In the genomic region with DNA sequence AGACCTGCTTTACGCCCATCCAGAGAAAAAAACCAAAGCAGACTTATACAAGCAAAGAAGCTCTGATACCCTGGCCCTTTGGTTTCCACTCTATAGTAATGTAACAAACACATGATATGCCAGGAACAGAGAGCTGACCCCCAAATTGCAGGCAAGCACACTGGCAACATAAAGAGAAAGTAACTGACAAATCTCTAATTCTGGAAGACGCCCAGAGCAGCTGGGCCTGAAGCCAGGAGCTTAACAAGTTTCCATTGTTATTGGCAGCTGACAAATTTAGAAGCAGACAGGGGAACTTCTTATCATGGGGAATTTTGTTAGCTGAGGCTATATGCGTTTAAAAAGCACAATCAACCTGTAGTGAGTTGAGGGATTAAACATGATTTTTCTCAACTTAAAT, we compare ENCODE assay signal across 8 cellular contexts.
DNase-seq lines count a peak whose midpoint lies in the region; ATAC-seq, FAIRE-seq and TF ChIP-seq lines count a peak whose summit lies in the region.

No MANE protein-coding gene starts in this region.

- H3K4me3 ChIP-seq in breast epithelium: no peak overlapping the region

- H3K4me1 ChIP-seq in breast epithelium: no peaks in the 10 kb centered on the region

- DNase-seq in NCI-H524 (lab: John Stamatoyannopoulos, UW) (peak; percentile 42 to 46), NCI-H524 treated with DMSO at 0.1 percent for 48 hours (lab: John Stamatoyannopoulos, UW) (no peak), breast epithelium (ENCODE audit: low spot score in 2 of 2) (peak; percentile 44 to 57), left lobe of liver (ENCODE audit: low spot score) (peak; percentile 59), urothelium cell line (ENCODE audit: low spot score) (peak; percentile 21), NOMO-1 treated with dmso at 0.1 percent for 144 hours (lab: John Stamatoyannopoulos, UW; ENCODE audit: unreplicated experiment) (no peak)
- DNase-seq in activated CD4-positive, alpha-beta T cell treated with anti-CD3 and anti-CD28 coated beads for 4 hours: no peak

- peak; percentile 65 for ATAC-seq in left lobe of liver
- ATAC-seq in HG02759 (IDR thresholded peaks at IDR 0.05; ENCODE audit: unreplicated experiment): no peak

- no peaks in the 10 kb centered on the region for H3K9me3 ChIP-seq in breast epithelium

- H3K36me3 ChIP-seq in breast epithelium: no peaks in the 10 kb centered on the region

- TF ChIP-seq CTCF in breast epithelium (IDR thresholded peaks at IDR 0.05): no peak

- FAIRE-seq in urothelium cell line (lab: Jason Lieb, UNC): no peak

- intact Hi-C loops in breast epithelium (cut with DNase I; ENCODE audit: low total_unique reads): no loop called here

- TF ChIP-seq POLR2A in breast epithelium (IDR thresholded peaks at IDR 0.05): no peak

- peak overlapping the region in 1 of 2 donors; percentile 14 for H3K27ac ChIP-seq in breast epithelium

- no peaks in the 10 kb centered on the region for H3K27me3 ChIP-seq in breast epithelium

Comparison
In these comparisons a context has a peak if more than half of its experiments do, and no peak if none do; other contexts are left out.
1. DNase-seq: peak in NCI-H524 (2 of 2), breast epithelium (2 of 2), left lobe of liver (single experiment) and urothelium cell line (single experiment); none in NCI-H524 treated with DMSO at 0.1 percent for 48 hours (single experiment), activated CD4-positive, alpha-beta T cell treated with anti-CD3 and anti-CD28 coated beads for 4 hours (0 of 2) and NOMO-1 treated with dmso at 0.1 percent for 144 hours (single experiment).